Comparison of ENCODE assay signal across 9 cellular contexts in the genomic region with DNA sequence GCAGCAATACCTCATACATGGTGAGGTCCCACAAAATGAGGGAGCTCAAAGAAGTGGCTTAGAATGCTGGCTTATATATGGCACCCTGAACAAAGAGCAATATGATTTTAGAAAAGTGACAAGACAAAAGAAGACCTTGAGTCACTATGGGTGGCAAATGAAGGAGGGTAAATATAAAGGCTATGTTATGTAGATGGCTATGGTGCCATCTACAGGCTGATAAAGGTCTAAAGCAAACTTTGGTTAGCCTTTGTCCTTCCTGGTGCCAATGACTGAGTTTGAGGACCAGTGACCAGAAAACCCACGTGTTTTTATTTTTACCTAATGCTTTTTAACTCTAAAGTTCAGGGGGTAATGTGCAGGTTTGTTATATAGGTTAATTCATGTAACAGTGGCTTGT.
DNase-seq lines count a peak whose midpoint lies in the region; ATAC-seq, FAIRE-seq and TF ChIP-seq lines count a peak whose summit lies in the region.
"Had no signal": no experiment of that assay in that cellular context is flagged by ENCODE, and none has a peak within 500 bp of the region (broad histone marks: within the 10 kb centered on the region; RNA-seq: fewer than 3 reads in every experiment).

No MANE protein-coding gene starts in this region.

- H3K27ac Mint-ChIP-seq in chondrocyte (ENCODE audit: unreplicated experiment) (no peak overlapping the region), glutamatergic neuron (ENCODE audit: unreplicated experiment) (no peak overlapping the region)

- DNase-seq in AML-193 (lab: John Stamatoyannopoulos, UW) (peak; percentile 50 to 65), GM18507 (ENCODE audit: extremely low spot score, insufficient read length, low read depth) (peak; percentile 7), NCI-H460 (ENCODE audit: extremely low read depth, low read depth) (peak; percentile 31), chondrocyte (ENCODE audit: low spot score) (no peak), retinal pigment epithelial cell (ENCODE audit: low read depth) (no peak), NCI-H128 (lab: John Stamatoyannopoulos, UW; ENCODE audit: unreplicated experiment) (no peak), glutamatergic neuron (no peak)

- H3K4me1 Mint-ChIP-seq in chondrocyte (ENCODE audit: low read depth): peaks cover 18% of the 10 kb centered on the region
- no peaks in the 10 kb centered on the region for H3K4me1 Mint-ChIP-seq in glutamatergic neuron (ENCODE audit: low read depth, unreplicated experiment)

- H3K27me3 Mint-ChIP-seq in chondrocyte (ENCODE audit: low read depth) (peaks cover 8% of the 10 kb centered on the region), glutamatergic neuron (ENCODE audit: unreplicated experiment) (no peaks in the 10 kb centered on the region)

- FAIRE-seq in GM18507 (lab: Jason Lieb, UNC): peak; percentile 69

- no peak for ATAC-seq in HG03460 (IDR thresholded peaks at IDR 0.05; ENCODE audit: unreplicated experiment)

- H3K4me3 ChIP-seq in retinal pigment epithelial cell (ENCODE audit: low read length): no peak overlapping the region
- H3K4me3 ChIP-seq: thoracic aorta had no signal

- TF ChIP-seq CTCF in chondrocyte (IDR thresholded peaks at IDR 0.05): peak; percentile 79
- peak; percentile 54 for TF ChIP-seq CTCF in retinal pigment epithelial cell (conservative IDR thresholded peaks at IDR 0.05; ENCODE audit: low read depth, low read length)
- TF ChIP-seq CTCF in glutamatergic neuron (IDR thresholded peaks at IDR 0.05; ENCODE audit: partially characterized antibody, unreplicated experiment): no peak

- no peaks in the 10 kb centered on the region for H3K36me3 Mint-ChIP-seq in chondrocyte (ENCODE audit: low read depth)
- no peaks in the 10 kb centered on the region for H3K36me3 Mint-ChIP-seq in glutamatergic neuron (ENCODE audit: unreplicated experiment)

- H3K9me3 Mint-ChIP-seq in chondrocyte (ENCODE audit: low read depth) (peaks cover 3% of the 10 kb centered on the region), glutamatergic neuron (ENCODE audit: unreplicated experiment) (no peaks in the 10 kb centered on the region)

- H3K4me3 Mint-ChIP-seq in chondrocyte (ENCODE audit: unreplicated experiment): no peak overlapping the region
- no peak overlapping the region for H3K4me3 Mint-ChIP-seq in glutamatergic neuron (ENCODE audit: unreplicated experiment)

Comparison
In these comparisons a context has a peak if more than half of its experiments do, and no peak if none do; other contexts are left out.
1. DNase-seq: peak in AML-193 (2 of 2), GM18507 (single experiment) and NCI-H460 (single experiment); none in chondrocyte (single experiment), retinal pigment epithelial cell (single experiment), NCI-H128 (single experiment) and glutamatergic neuron (single experiment).